ENCODE assay signal across 6 cellular contexts in genomic region chr3:79684041-79684440, GRCh38.
"Had no signal": no experiment of that assay in that cellular context is flagged by ENCODE, and none has a peak within 500 bp of the region (broad histone marks: within the 10 kb centered on the region; RNA-seq: fewer than 3 reads in every experiment).

No MANE protein-coding gene starts in this region.

- H3K4me3 ChIP-seq: K562 had no signal

- ATAC-seq: K562 had no signal

- H3K4me2 ChIP-seq: KMS-11 had no signal

- H3K9ac ChIP-seq: KMS-11 had no signal

- DNase-seq: KBM-7, KG1 had no signal

- H3K27ac ChIP-seq: HL-60, KMS-11 had no signal

- FAIRE-seq: HTR-8/SVneo, K562 had no signal
